In the genomic region with DNA sequence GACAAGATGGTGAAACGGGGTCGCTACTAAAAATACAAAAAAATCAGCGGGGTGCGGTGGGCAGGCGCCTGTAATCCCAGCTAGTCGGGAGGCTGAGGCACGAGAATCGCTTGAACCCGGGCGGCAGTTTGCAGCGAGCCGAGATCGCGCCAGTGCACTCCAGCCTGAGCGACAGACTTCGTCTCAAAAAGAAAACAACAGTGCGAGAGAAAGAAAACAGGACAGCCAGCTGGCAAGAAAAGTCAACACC, we compare ENCODE assay signal across 9 cellular contexts. TPM values are rescaled to one million over a fixed set of nuclear protein-coding genes. Genes with fewer than 3 reads are reported as not detected.
DNase-seq lines count a peak whose midpoint lies in the region; ATAC-seq and TF ChIP-seq lines count a peak whose summit lies in the region.
"Had no signal": no experiment of that assay in that cellular context is flagged by ENCODE, and none has a peak within 500 bp of the region (broad histone marks: within the 10 kb centered on the region; RNA-seq: fewer than 3 reads in every experiment).

No MANE protein-coding gene starts in this region.

- H4K20me1 ChIP-seq in MM.1S (ENCODE audit: insufficient read depth, low read length) = no peaks in the 10 kb centered on the region

- ATAC-seq in activated T-cell treated with anti-CD3 and anti-CD28 coated beads, Interleukin-2, amount 50 U/mL, for 4 hours = peak; percentile 10 to 13
- ATAC-seq in HG03378 (IDR thresholded peaks at IDR 0.05; ENCODE audit: unreplicated experiment) = no peak

- no peaks in the 10 kb centered on the region for H3K36me3 Mint-ChIP-seq in activated T-cell treated with anti-CD3 and anti-CD28 coated beads, Interleukin-2, amount 50 U/mL, for 4 hours (ENCODE audit: insufficient read depth)
- H3K36me3 Mint-ChIP-seq: activated naive CD8-positive, alpha-beta T cell had no signal

- H3K27me3 ChIP-seq in MM.1S (replicated peaks; ENCODE audit: insufficient read depth, low read length) = no peaks in the 10 kb centered on the region
- H3K27me3 ChIP-seq in skeletal muscle tissue (ENCODE audit: control insufficient read depth in 3 of 3, insufficient read depth in 3 of 3, low read length in 3 of 3) = no peaks in the 10 kb centered on the region

- H3K9me3 ChIP-seq in MM.1S (replicated peaks; ENCODE audit: insufficient read depth, low read length) = no peaks in the 10 kb centered on the region
- no peaks in the 10 kb centered on the region for H3K9me3 ChIP-seq in skeletal muscle tissue (ENCODE audit: control insufficient read depth in 3 of 3, low read length in 3 of 3)

- H3K4me3 ChIP-seq in MM.1S (ENCODE audit: low read length) = peak overlapping the region; percentile 59
- peak overlapping the region; percentile 77 for H3K4me3 ChIP-seq in fibroblast of villous mesenchyme (ENCODE audit: low read depth, low read length)
- peak overlapping the region; percentile 70 to 88 (median 81) for H3K4me3 ChIP-seq in skeletal muscle tissue (ENCODE audit: low read length in 3 of 3)

- peaks cover 7% of the 10 kb centered on the region for H3K4me1 Mint-ChIP-seq in activated T-cell treated with anti-CD3 and anti-CD28 coated beads, Interleukin-2, amount 50 U/mL, for 4 hours (ENCODE audit: low read depth)

- no peak overlapping the region for H2AFZ ChIP-seq in MM.1S (ENCODE audit: low read length)

- no peak overlapping the region for H3K4me3 Mint-ChIP-seq in activated T-cell treated with anti-CD3 and anti-CD28 coated beads, Interleukin-2, amount 50 U/mL, for 4 hours
- H3K4me3 Mint-ChIP-seq: activated naive CD8-positive, alpha-beta T cell had no signal

- TF ChIP-seq CTCF in MM.1S (IDR thresholded peaks at IDR 0.05; ENCODE audit: low read length) (no peak), fibroblast of villous mesenchyme (IDR thresholded peaks at IDR 0.05; ENCODE audit: insufficient read depth, low read depth, low read length) (no peak)

- peak overlapping the region; percentile 92; the same call in 1 of the 2 replicates for H3K4me2 ChIP-seq in MM.1S (ENCODE audit: low read depth, low read length)

- H3K9ac ChIP-seq in MM.1S (ENCODE audit: low read length) (peak overlapping the region; percentile 96), skeletal muscle tissue (ENCODE audit: low read depth in 1 of 3, low read length in 3 of 3) (peak overlapping the region; percentile 84 to 100 (median 87))

- H3K27me3 Mint-ChIP-seq in activated T-cell treated with anti-CD3 and anti-CD28 coated beads, Interleukin-2, amount 50 U/mL, for 4 hours (ENCODE audit: low read depth) = no peaks in the 10 kb centered on the region
- H3K27me3 Mint-ChIP-seq: activated naive CD8-positive, alpha-beta T cell had no signal

- DNase-seq in activated T-cell treated with anti-CD3 and anti-CD28 coated beads, Interleukin-2, amount 50 U/mL, for 4 hours = peak; percentile 12
- no peak for DNase-seq in activated T-cell treated with anti-CD3 and anti-CD28 coated beads, Interleukin-2, amount 50 U/mL, for 48 hours
- no peak for DNase-seq in MM.1S
- no peak for DNase-seq in fibroblast of villous mesenchyme (ENCODE audit: low read depth)
- no peak for DNase-seq in SIG-M5 (lab: John Stamatoyannopoulos, UW)
- DNase-seq in T-helper 9 cell = no peak

- no peaks in the 10 kb centered on the region for H3K9me3 Mint-ChIP-seq in activated T-cell treated with anti-CD3 and anti-CD28 coated beads, Interleukin-2, amount 50 U/mL, for 4 hours

- H3F3A ChIP-seq in MM.1S (ENCODE audit: insufficient read depth, low read length) = peaks cover 19% of the 10 kb centered on the region; the same call in 1 of the 2 replicates

- H3K79me2 ChIP-seq in MM.1S (ENCODE audit: low read length) = no peaks in the 10 kb centered on the region

- peak overlapping the region; percentile 97 for H3K27ac ChIP-seq in MM.1S (ENCODE audit: low read length)
- H3K27ac ChIP-seq in skeletal muscle tissue (ENCODE audit: low read depth, low read length) = peak overlapping the region; percentile 98

- H3K4me1 ChIP-seq in MM.1S (ENCODE audit: low read length) (no peaks in the 10 kb centered on the region), skeletal muscle tissue (ENCODE audit: control insufficient read depth in 3 of 3, insufficient read depth in 3 of 3, low read length in 3 of 3) (peaks cover 7 to 13% (median 10%) of the 10 kb centered on the region in 3 donors)

- no peaks in the 10 kb centered on the region for H3K36me3 ChIP-seq in MM.1S (replicated peaks; ENCODE audit: insufficient read depth, low read length)
- no peaks in the 10 kb centered on the region for H3K36me3 ChIP-seq in skeletal muscle tissue (ENCODE audit: control insufficient read depth in 3 of 3, insufficient read depth in 3 of 3, low read length in 3 of 3)

- no peaks in the 10 kb centered on the region for H3K9me2 ChIP-seq in MM.1S (replicated peaks; ENCODE audit: insufficient read depth, low read length)

RNA-seq across cellular contexts. Expression of gene RNU4-2, which starts 0.6 kb away (rescaled TPM):
- total RNA-seq in activated T-cell treated with anti-CD3 and anti-CD28 coated beads, Interleukin-2, amount 50 U/mL, for 4 hours = 1,000 to 10,000 TPM; 2,997 to 5,108 (median 5,011) TPM
- total RNA-seq in fibroblast of villous mesenchyme (under 0.01 TPM in 2 replicates), skeletal muscle tissue (under 0.01 TPM)

RNA-seq across cellular contexts. Expression of gene RNU4-1, which starts 0.7 kb away (rescaled TPM):
- 1,000 to 10,000 TPM in 2 of 3 donors, 100 to 1,000 TPM in 1; 980 to 2,356 (median 1,498) TPM for total RNA-seq in activated T-cell treated with anti-CD3 and anti-CD28 coated beads, Interleukin-2, amount 50 U/mL, for 4 hours
- total RNA-seq in fibroblast of villous mesenchyme (under 0.01 TPM in 2 replicates), skeletal muscle tissue (under 0.01 TPM)

RNA-seq across cellular contexts. Expression of gene SIRT4, which starts 9.8 kb away (rescaled TPM):
- 1 to 10 TPM; 1.3 to 1.8 (median 1.5) TPM for total RNA-seq in activated T-cell treated with anti-CD3 and anti-CD28 coated beads, Interleukin-2, amount 50 U/mL, for 4 hours
- total RNA-seq in fibroblast of villous mesenchyme (1.3 and 1.6 TPM in 2 replicates), skeletal muscle tissue (3.7 TPM)

RNA-seq across cellular contexts. Expression of gene PXN, which starts 26.8 kb away (rescaled TPM):
- 10 to 100 TPM; 49.2 to 54.0 (median 51.1) TPM for total RNA-seq in activated T-cell treated with anti-CD3 and anti-CD28 coated beads, Interleukin-2, amount 50 U/mL, for 4 hours
- total RNA-seq in fibroblast of villous mesenchyme (63.0 and 67.3 TPM in 2 replicates), skeletal muscle tissue (20.9 TPM)

RNA-seq across cellular contexts. Expression of gene PLA2G1B, which starts 35.2 kb away (rescaled TPM):
- 1 to 10 TPM in 2 of 3 donors, under 1 TPM in 1; 0.79 to 1.3 (median 1.1) TPM for total RNA-seq in activated T-cell treated with anti-CD3 and anti-CD28 coated beads, Interleukin-2, amount 50 U/mL, for 4 hours
- not detected in 2 replicates for total RNA-seq in fibroblast of villous mesenchyme
- total RNA-seq in skeletal muscle tissue = not detected

Comparison
In these comparisons a context has a peak if more than half of its experiments do, and no peak if none do; other contexts are left out.
1. RNA of gene RNU4-2, which starts 0.6 kb away (total RNA-seq): 2,997 to 5,108 TPM in activated T-cell treated with anti-CD3 and anti-CD28 coated beads, Interleukin-2, amount 50 U/mL, for 4 hours; under 0.01 TPM in fibroblast of villous mesenchyme and under 0.01 TPM in skeletal muscle tissue (single experiment); every median in the first group is over 1,000 times any median in the second.
2. RNA of gene RNU4-1, which starts 0.7 kb away (total RNA-seq): 980 to 2,356 TPM in activated T-cell treated with anti-CD3 and anti-CD28 coated beads, Interleukin-2, amount 50 U/mL, for 4 hours; under 0.01 TPM in fibroblast of villous mesenchyme and under 0.01 TPM in skeletal muscle tissue (single experiment); every median in the first group is over 100 times any median in the second.
3. Peak in every context shown above with its lines, with median percentiles within 50 percentile points of each other: H3K4me3 ChIP-seq.